In genomic region chr15:80375968-80376891, GRCh38 we compare ENCODE assay signal across 30 cellular contexts. TPM values are rescaled to one million over a fixed set of nuclear protein-coding genes. Genes with fewer than 3 reads are reported as not detected.
"Had no signal": no experiment of that assay in that cellular context is flagged by ENCODE, and none has a peak within 500 bp of the region (broad histone marks: within the 10 kb centered on the region; RNA-seq: fewer than 3 reads in every experiment).

No MANE protein-coding gene starts in this region.

- H3K4me3 ChIP-seq: ascending aorta, body of pancreas, PC-9, SK-N-MC had no signal

- H3K27ac ChIP-seq: ascending aorta, body of pancreas, PC-9, SK-N-MC had no signal

- H3K36me3 ChIP-seq: ascending aorta had no signal

- H3K9me3 ChIP-seq: ascending aorta, body of pancreas had no signal

- DNase-seq: activated B cell treated with CpG ODN at 0.5 μM for 24 hours; activated CD4-positive, alpha-beta memory T cell treated with anti-CD3 and anti-CD28 coated beads for 36 hours; activated CD4-positive, alpha-beta T cell treated with anti-CD3 and anti-CD28 coated beads for 1 hour; activated CD4-positive, alpha-beta T cell treated with anti-CD3 and anti-CD28 coated beads, Interleukin-2, amount 10 ng/mL, durations not matched to agents 7 days and 5 days; activated CD8-positive, alpha-beta memory T cell treated with anti-CD3 and anti-CD28 coated beads for 24 hours; activated effector memory CD4-positive, alpha-beta T cell treated with anti-CD3 and anti-CD28 coated beads, Interleukin-2, amount 50 U/mL, for 16 hours; activated naive CD4-positive, alpha-beta T cell treated with Interleukin-2 at 50 U/mL for 16 hours; activated naive CD8-positive, alpha-beta T cell treated with anti-CD3 and anti-CD28 coated beads, Interleukin-2, amount 50 U/mL, for 24 hours; activated T-cell treated with anti-CD3 and anti-CD28 coated beads, Interleukin-2, amount 50 U/mL, for 4 hours; amniotic stem cell; body of pancreas; IMR-90; Kasumi-1; KBM-7; NCI-H1048; NCI-H146; NCI-H1930; NCI-H2107; NCI-H2171 treated with DMSO at 0.1 percent for 48 hours; NCI-H226; NCI-H69; PC-9; T-cell; T-helper 2 cell; T1000 had no signal

- H3K27me3 ChIP-seq: ascending aorta, body of pancreas had no signal

- FAIRE-seq: bronchial epithelial cell, TTC549 had no signal

- H3K4me1 ChIP-seq: ascending aorta, body of pancreas had no signal

- ATAC-seq: activated naive CD4-positive, alpha-beta T cell treated with anti-CD3 and anti-CD28 coated beads, Interleukin-2, amount 50 U/mL, for 72 hours; activated naive CD8-positive, alpha-beta T cell treated with anti-CD3 and anti-CD28 coated beads, Interleukin-2, amount 50 U/mL, for 24 hours; activated T-cell treated with anti-CD3 and anti-CD28 coated beads, Interleukin-2, amount 50 U/mL, for 4 hours; body of pancreas; T-cell had no signal

RNA-seq across cellular contexts. Expression of gene ARNT2, which starts 28.0 kb away (rescaled TPM):
- total RNA-seq: activated B cell treated with CpG ODN at 0.5 μM for 24 hours; activated CD4-positive, alpha-beta T cell treated with anti-CD3 and anti-CD28 coated beads, Interleukin-2, amount 10 ng/mL, durations not matched to agents 7 days and 5 days; activated naive CD4-positive, alpha-beta T cell treated with anti-CD3 and anti-CD28 coated beads, Interleukin-2, amount 50 U/mL, for 72 hours had no signal
